In the genomic region with DNA sequence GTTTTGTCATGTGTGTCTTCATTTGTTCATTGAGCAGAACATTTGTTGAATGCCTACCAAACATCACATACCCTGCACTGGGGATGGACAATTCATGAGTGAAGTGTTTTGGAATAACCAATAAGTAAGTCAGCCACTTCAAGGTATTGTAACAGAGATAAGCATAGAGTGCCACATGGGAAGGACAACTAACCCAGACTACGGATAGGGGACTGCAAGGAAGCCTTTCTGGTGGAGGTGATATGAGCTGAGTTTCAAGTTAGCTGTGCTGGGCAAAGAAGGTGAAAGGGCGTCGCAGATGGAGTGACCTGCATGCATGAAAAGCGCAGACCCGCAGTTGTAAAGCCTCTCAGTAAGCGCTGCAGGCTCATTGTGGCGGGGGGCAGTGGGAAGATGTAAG, we compare ENCODE assay signal across 1 cellular context.
TF ChIP-seq lines count a peak whose summit lies in the region.

No MANE protein-coding gene starts in this region.

TF ChIP-seq in K562, 482 proteins besides CTCF, POLR2A, EP300 and RAD21 (continued from another document):
- TF ChIP-seq, protein P1, sequence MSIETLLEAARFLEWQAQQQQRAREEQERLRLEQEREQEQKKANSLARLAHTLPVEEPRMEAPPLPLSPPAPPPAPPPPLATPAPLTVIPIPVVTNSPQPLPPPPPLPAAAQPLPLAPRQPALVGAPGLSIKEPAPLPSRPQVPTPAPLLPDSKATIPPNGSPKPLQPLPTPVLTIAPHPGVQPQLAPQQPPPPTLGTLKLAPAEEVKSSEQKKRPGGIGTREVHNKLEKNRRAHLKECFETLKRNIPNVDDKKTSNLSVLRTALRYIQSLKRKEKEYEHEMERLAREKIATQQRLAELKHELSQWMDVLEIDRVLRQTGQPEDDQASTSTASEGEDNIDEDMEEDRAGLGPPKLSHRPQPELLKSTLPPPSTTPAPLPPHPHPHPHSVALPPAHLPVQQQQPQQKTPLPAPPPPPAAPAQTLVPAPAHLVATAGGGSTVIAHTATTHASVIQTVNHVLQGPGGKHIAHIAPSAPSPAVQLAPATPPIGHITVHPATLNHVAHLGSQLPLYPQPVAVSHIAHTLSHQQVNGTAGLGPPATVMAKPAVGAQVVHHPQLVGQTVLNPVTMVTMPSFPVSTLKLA (conservative IDR thresholded peaks at IDR 0.05), result 0 out of 4 replicates have a peak, but pooled peaks of 1 of the 2 experiments have one; percentile 16
- no peak for TF ChIP-seq DEAF1 (CRISPR knock-in tag; IDR thresholded peaks at IDR 0.05)
- no peak for TF ChIP-seq MLLT1 (IDR thresholded peaks at IDR 0.05)
